Comparison of ENCODE assay signal across 1 cellular context in genomic region chr11:4881860-4882500, GRCh38.
TF ChIP-seq lines count a peak whose summit lies in the region.

TSS of gene OR51T1 (plus strand) at chr11:4881900. CDS start at chr11:4881900, 0 bp downstream.

TF ChIP-seq in K562, 482 proteins besides CTCF, POLR2A, EP300 and RAD21 (continued from another document):
- TF ChIP-seq AFF4 (CRISPR knock-in tag; IDR thresholded peaks at IDR 0.05): no peak
- peak; percentile 66; the same call in 1 of the 2 replicates for TF ChIP-seq PML (IDR thresholded peaks at IDR 0.05; ENCODE audit: low read length)
- TF ChIP-seq SMARCA4 (IDR thresholded peaks at IDR 0.05): peak; percentile 60; the same call in 1 of the 2 replicates
- 0 out of 2 replicates have a peak, but pooled peaks have one; percentile 10 for TF ChIP-seq C11orf30 (IDR thresholded peaks at IDR 0.05; ENCODE audit: low read depth)
- no peak for TF ChIP-seq SMARCE1 (IDR thresholded peaks at IDR 0.05)
- peak; percentile 58; the same call in 1 of the 2 replicates for TF ChIP-seq DPF2 (IDR thresholded peaks at IDR 0.05)
- peak; percentile 60; the same call in 1 of the 2 replicates for TF ChIP-seq KLF16 (IDR thresholded peaks at IDR 0.05)
- no peak for TF ChIP-seq TBP (optimal IDR thresholded peaks at IDR 0.05; ENCODE audit: low read depth, low read length)
- 0 out of 2 replicates have a peak, but pooled peaks have one; percentile 8 for TF ChIP-seq ZNF316 (IDR thresholded peaks at IDR 0.05)
- TF ChIP-seq GATA2 (CRISPR knock-in tag; IDR thresholded peaks at IDR 0.05): peak; percentile 33; the same call in 1 of the 2 replicates
- no peak for TF ChIP-seq ADNP (tag; IDR thresholded peaks at IDR 0.05)
- 0 out of 2 replicates have a peak, but pooled peaks have one; percentile 5 for TF ChIP-seq SPI1 (IDR thresholded peaks at IDR 0.05; ENCODE audit: borderline replicate concordance, low read depth, low read length)
- TF ChIP-seq, protein P1, sequence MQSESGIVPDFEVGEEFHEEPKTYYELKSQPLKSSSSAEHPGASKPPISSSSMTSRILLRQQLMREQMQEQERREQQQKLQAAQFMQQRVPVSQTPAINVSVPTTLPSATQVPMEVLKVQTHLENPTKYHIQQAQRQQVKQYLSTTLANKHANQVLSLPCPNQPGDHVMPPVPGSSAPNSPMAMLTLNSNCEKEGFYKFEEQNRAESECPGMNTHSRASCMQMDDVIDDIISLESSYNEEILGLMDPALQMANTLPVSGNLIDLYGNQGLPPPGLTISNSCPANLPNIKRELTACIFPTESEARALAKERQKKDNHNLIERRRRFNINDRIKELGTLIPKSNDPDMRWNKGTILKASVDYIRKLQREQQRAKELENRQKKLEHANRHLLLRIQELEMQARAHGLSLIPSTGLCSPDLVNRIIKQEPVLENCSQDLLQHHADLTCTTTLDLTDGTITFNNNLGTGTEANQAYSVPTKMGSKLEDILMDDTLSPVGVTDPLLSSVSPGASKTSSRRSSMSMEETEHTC (IDR thresholded peaks at IDR 0.05): no peak; the same call in 1 of the 2 replicates
- TF ChIP-seq POLR2AphosphoS5 (IDR thresholded peaks at IDR 0.05; ENCODE audit: control insufficient read depth, insufficient read depth, low read depth, low read length): peak; percentile 25; the same call in 1 of the 2 replicates
- TF ChIP-seq CBFA2T2 (conservative IDR thresholded peaks at IDR 0.05): peak; percentile 50
- no peak for TF ChIP-seq HSF4 (CRISPR knock-in tag; IDR thresholded peaks at IDR 0.05; ENCODE audit: borderline replicate concordance)
- TF ChIP-seq TAL1 (IDR thresholded peaks at IDR 0.05): peak; percentile 63; the same call in 1 of the 2 replicates
- TF ChIP-seq, protein P2, sequence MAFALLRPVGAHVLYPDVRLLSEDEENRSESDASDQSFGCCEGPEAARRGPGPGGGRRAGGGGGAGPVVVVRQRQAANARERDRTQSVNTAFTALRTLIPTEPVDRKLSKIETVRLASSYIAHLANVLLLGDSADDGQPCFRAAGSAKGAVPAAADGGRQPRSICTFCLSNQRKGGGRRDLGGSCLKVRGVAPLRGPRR (CRISPR knock-in tag; IDR thresholded peaks at IDR 0.05): no peak
- no peak for TF ChIP-seq POLR3A (IDR thresholded peaks at IDR 0.05; ENCODE audit: borderline replicate concordance, extremely low read depth, insufficient read depth, insufficient read length)
- TF ChIP-seq ZNF133 (CRISPR knock-in tag; IDR thresholded peaks at IDR 0.05): no peak
- peak; percentile 66 for TF ChIP-seq TCF3 (CRISPR knock-in tag; IDR thresholded peaks at IDR 0.05)
- TF ChIP-seq FOXK2 (conservative IDR thresholded peaks at IDR 0.05 in 1 of 2, IDR thresholded peaks at IDR 0.05 in 1 of 2; ENCODE audit: low read depth in 2 of 2): 0 out of 4 replicates have a peak, but pooled peaks of 1 of the 2 experiments have one; percentile 46
- peak; percentile 79 for TF ChIP-seq ARID1B (IDR thresholded peaks at IDR 0.05)
- peak; percentile 78 for TF ChIP-seq CBFA2T3 (IDR thresholded peaks at IDR 0.05)
- no peak for TF ChIP-seq NR2C2 (CRISPR knock-in tag; IDR thresholded peaks at IDR 0.05)
- TF ChIP-seq NR2C2 (tag; IDR thresholded peaks at IDR 0.05): peak; percentile 14; the same call in 1 of the 2 replicates
- peak; percentile 92 for TF ChIP-seq HMBOX1 (IDR thresholded peaks at IDR 0.05)
